In the genomic region with DNA sequence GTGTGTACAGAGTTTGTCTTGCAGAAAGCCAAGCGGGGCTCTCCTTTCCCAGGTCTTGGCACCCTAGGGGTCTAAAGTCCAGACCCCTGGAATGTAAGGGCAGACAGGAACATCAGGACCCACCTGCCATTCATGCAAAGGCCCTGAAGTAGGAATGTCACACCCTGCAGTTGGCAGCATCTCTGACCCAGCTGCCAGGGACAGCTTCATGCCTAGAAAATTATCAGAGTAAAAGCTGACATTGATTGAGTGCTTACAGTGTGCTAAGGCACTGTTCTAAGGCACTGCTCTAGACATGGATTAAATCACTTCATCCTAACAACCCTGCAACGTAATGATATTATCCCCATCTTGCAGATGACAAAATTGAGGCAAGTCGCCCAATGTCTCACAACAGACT, we compare ENCODE assay signal across 22 cellular contexts. TPM values are rescaled to one million over a fixed set of nuclear protein-coding genes. Genes with fewer than 3 reads are reported as not detected.
DNase-seq lines count a peak whose midpoint lies in the region; ATAC-seq and TF ChIP-seq lines count a peak whose summit lies in the region.
"Had no signal": no experiment of that assay in that cellular context is flagged by ENCODE, and none has a peak within 500 bp of the region (broad histone marks: within the 10 kb centered on the region; RNA-seq: fewer than 3 reads in every experiment).

No MANE protein-coding gene starts in this region.

- WGBS in heart left ventricle, 4 donors: 51 to 86% (median 57%) methylated on average over 2 to 3 of the region's 3 CpGs
- WGBS in prostate gland: 57% methylated on average over 3 of the region's 3 CpGs
- 73 to 77% methylated on average over 2 to 3 of the region's 3 CpGs for WGBS in body of pancreas, 2 donors

- H3K27me3 ChIP-seq in heart left ventricle (no peaks in the 10 kb centered on the region), vagina (no peaks in the 10 kb centered on the region), prostate gland (replicated peaks; ENCODE audit: insufficient read depth) (no peaks in the 10 kb centered on the region), body of pancreas (no peaks in the 10 kb centered on the region)
- H3K27me3 ChIP-seq: cardiac muscle cell had no signal

- no peaks in the 10 kb centered on the region for H3K9me3 Mint-ChIP-seq in natural killer cell treated with Interleukin-12 subunit alpha and Interleukin-12 subunit beta and Interleukin-15 and Interleukin-18, amount 100 ng/mL, for 72 hours
- H3K9me3 Mint-ChIP-seq: CD8-positive, alpha-beta T cell; dendritic cell treated with granulocyte-macrophage colony-stimulating factor and Interleukin-4, amounts not matched to agents 40 ng/mL and 50 ng/mL, for 4 days; HFFc6; neural crest cell had no signal

- DNase-seq in Right ventricle myocardium inferior (ENCODE audit: missing footprints) (no peak), cardiac septum (ENCODE audit: low spot score) (no peak), heart left ventricle (peak in 1 of 5 donors; percentile 69), myocyte (ENCODE audit: low read depth) (peak; percentile 7), vagina (ENCODE audit: extremely low spot score in 2 of 2) (no peak), prostate gland (ENCODE audit: low spot score) (no peak), body of pancreas (no peak)
- DNase-seq in natural killer cell treated with Interleukin-12 subunit alpha and Interleukin-12 subunit beta and Interleukin-15 and Interleukin-18, amount 100 ng/mL, for 72 hours (ENCODE audit: low spot score): no peak
- DNase-seq: activated CD4-positive, alpha-beta T cell treated with anti-CD3 and anti-CD28 coated beads for 36 hours; activated gamma-delta T cell treated with Interleukin-2 at 50 U/mL for 16 hours; CD8-positive, alpha-beta T cell; HFFc6; NCI-H187 treated with DMSO at 0.1 percent for 48 hours; NCI-H69; posterior cingulate gyrus; T-helper 17 cell had no signal

- peaks cover 0 to 2% of the 10 kb centered on the region in 2 donors for H3K27me3 Mint-ChIP-seq in natural killer cell treated with Interleukin-12 subunit alpha and Interleukin-12 subunit beta and Interleukin-15 and Interleukin-18, amount 100 ng/mL, for 72 hours
- H3K27me3 Mint-ChIP-seq: activated CD4-positive, alpha-beta T cell treated with anti-CD3 and anti-CD28 coated beads for 36 hours; dendritic cell treated with granulocyte-macrophage colony-stimulating factor and Interleukin-4, amounts not matched to agents 40 ng/mL and 50 ng/mL, for 4 days had no signal

- ATAC-seq in Right ventricle myocardium inferior: peak; percentile 78
- peak; percentile 64 to 85 (median 77) for ATAC-seq in heart left ventricle
- ATAC-seq in body of pancreas: no peak
- no peak for ATAC-seq in natural killer cell treated with Interleukin-12 subunit alpha and Interleukin-12 subunit beta and Interleukin-15 and Interleukin-18, amount 100 ng/mL, for 72 hours
- ATAC-seq: activated CD4-positive, alpha-beta T cell treated with anti-CD3 and anti-CD28 coated beads for 36 hours; CD8-positive, alpha-beta T cell; T-helper 17 cell had no signal

- intact Hi-C loops in Right ventricle myocardium inferior (cut with DNase I) (no loop called here), cardiac septum (cut with DNase I) (no loop called here), heart left ventricle (cut with DNase I) (no loop called here), vagina (cut with DNase I) (no loop called here), prostate gland (cut with DNase I) (loop anchor here (5.0 kb wide), 1 partner anchor 47 kb away; no protein-coding TSS in a partner anchor), body of pancreas (cut with DNase I) (no loop called here)

- H3K4me3 ChIP-seq in heart left ventricle (no peak overlapping the region), vagina (no peak overlapping the region), prostate gland (no peak overlapping the region), body of pancreas (no peak overlapping the region)
- H3K4me3 ChIP-seq: cardiac muscle cell had no signal

- no peak for TF ChIP-seq POLR2A in heart left ventricle (IDR thresholded peaks at IDR 0.05)
- TF ChIP-seq POLR2A in vagina (IDR thresholded peaks at IDR 0.05): no peak
- no peak for TF ChIP-seq POLR2A in prostate gland (IDR thresholded peaks at IDR 0.05)
- TF ChIP-seq POLR2A in body of pancreas (IDR thresholded peaks at IDR 0.05): no peak

- peak overlapping the region in 9 of 12 donors; percentile 41 to 79 (median 64) for H3K27ac ChIP-seq in heart left ventricle
- H3K27ac ChIP-seq in vagina: peak overlapping the region; percentile 58
- H3K27ac ChIP-seq in prostate gland: peak overlapping the region in 1 of 2 donors; percentile 18
- H3K27ac ChIP-seq in body of pancreas: no peak overlapping the region
- H3K27ac ChIP-seq: cardiac muscle cell had no signal

- H3K9me3 ChIP-seq in heart left ventricle (no peaks in the 10 kb centered on the region), vagina (no peaks in the 10 kb centered on the region), prostate gland (no peaks in the 10 kb centered on the region), body of pancreas (no peaks in the 10 kb centered on the region)

- H3K4me1 Mint-ChIP-seq in natural killer cell treated with Interleukin-12 subunit alpha and Interleukin-12 subunit beta and Interleukin-15 and Interleukin-18, amount 100 ng/mL, for 72 hours (ENCODE audit: low read depth in 2 of 2): no peaks in the 10 kb centered on the region
- H3K4me1 Mint-ChIP-seq: activated CD4-positive, alpha-beta T cell treated with anti-CD3 and anti-CD28 coated beads for 36 hours; T-helper 17 cell had no signal

- peaks cover 0 to 34% (median 8%) of the 10 kb centered on the region in 12 donors for H3K4me1 ChIP-seq in heart left ventricle
- H3K4me1 ChIP-seq in vagina: peaks cover 26% of the 10 kb centered on the region
- peaks cover 4% of the 10 kb centered on the region for H3K4me1 ChIP-seq in prostate gland (replicated peaks)
- peaks cover 4% of the 10 kb centered on the region for H3K4me1 ChIP-seq in body of pancreas

- H3K27ac Mint-ChIP-seq in natural killer cell treated with Interleukin-12 subunit alpha and Interleukin-12 subunit beta and Interleukin-15 and Interleukin-18, amount 100 ng/mL, for 72 hours: no peak overlapping the region
- H3K27ac Mint-ChIP-seq: activated CD4-positive, alpha-beta T cell treated with anti-CD3 and anti-CD28 coated beads for 36 hours; CD8-positive, alpha-beta T cell; dendritic cell treated with granulocyte-macrophage colony-stimulating factor and Interleukin-4, amounts not matched to agents 40 ng/mL and 50 ng/mL, for 4 days; HFFc6; T-helper 17 cell had no signal

- H3K36me3 Mint-ChIP-seq in natural killer cell treated with Interleukin-12 subunit alpha and Interleukin-12 subunit beta and Interleukin-15 and Interleukin-18, amount 100 ng/mL, for 72 hours: no peaks in the 10 kb centered on the region
- H3K36me3 Mint-ChIP-seq: CD8-positive, alpha-beta T cell had no signal

- TF ChIP-seq CTCF in heart left ventricle (IDR thresholded peaks at IDR 0.05): no peak
- no peak for TF ChIP-seq CTCF in vagina (IDR thresholded peaks at IDR 0.05)
- no peak for TF ChIP-seq CTCF in prostate gland (IDR thresholded peaks at IDR 0.05)
- TF ChIP-seq CTCF in body of pancreas (IDR thresholded peaks at IDR 0.05): no peak

- H3K36me3 ChIP-seq in heart left ventricle (no peaks in the 10 kb centered on the region), vagina (no peaks in the 10 kb centered on the region), prostate gland (no peaks in the 10 kb centered on the region), body of pancreas (replicated peaks in 1 of 2; ENCODE audit: insufficient read depth in 1 of 2, low read depth in 2 of 2) (no peaks in the 10 kb centered on the region)
- H3K36me3 ChIP-seq: cardiac muscle cell had no signal

- no peak overlapping the region for H3K4me3 Mint-ChIP-seq in natural killer cell treated with Interleukin-12 subunit alpha and Interleukin-12 subunit beta and Interleukin-15 and Interleukin-18, amount 100 ng/mL, for 72 hours
- H3K4me3 Mint-ChIP-seq: activated CD4-positive, alpha-beta T cell treated with anti-CD3 and anti-CD28 coated beads for 36 hours; CD8-positive, alpha-beta T cell; dendritic cell treated with granulocyte-macrophage colony-stimulating factor and Interleukin-4, amounts not matched to agents 40 ng/mL and 50 ng/mL, for 4 days; neural crest cell; T-helper 17 cell had no signal

RNA-seq across cellular contexts. Expression of a gene that starts 24.7 kb away (rescaled TPM):
- total RNA-seq in Right ventricle myocardium inferior: not detected
- total RNA-seq in cardiac septum: 0.11 TPM
- under 1 TPM in 4 of 9 donors, not detected in 5; 0.08 to 0.41 (median 0.16) TPM for total RNA-seq in heart left ventricle
- polyA plus RNA-seq in heart left ventricle: under 1 TPM in 1 of 2 donors, not detected in 1; 0.03 TPM
- not detected in 2 replicates for total RNA-seq in myocyte
- 0.05 TPM for polyA plus RNA-seq in myocyte (2012)
- not detected for total RNA-seq in vagina
- total RNA-seq in prostate gland: 1 to 10 TPM in 1 of 2 donors, under 1 TPM in 1; 0.05 to 1.7 TPM
- total RNA-seq in body of pancreas: not detected
- under 1 TPM; 0.21 to 0.36 TPM for total RNA-seq in natural killer cell treated with Interleukin-12 subunit alpha and Interleukin-12 subunit beta and Interleukin-15 and Interleukin-18, amount 100 ng/mL, for 72 hours
- total RNA-seq: cardiac muscle cell; CD8-positive, alpha-beta T cell; HFFc6; HT-29; mononuclear cell; neural crest cell; ureter had no signal

Comparison
In these comparisons a context has a peak if more than half of its experiments do, and no peak if none do; other contexts are left out.
1. ATAC-seq: peak in Right ventricle myocardium inferior (single experiment) and heart left ventricle (4 of 4); none in body of pancreas (single experiment) and natural killer cell treated with Interleukin-12 subunit alpha and Interleukin-12 subunit beta and Interleukin-15 and Interleukin-18, amount 100 ng/mL, for 72 hours (0 of 2).
2. H3K27ac ChIP-seq: peak in heart left ventricle (9 of 12) and vagina (single experiment); none in body of pancreas (0 of 4).